ENCODE assay signal across 14 cellular contexts in genomic region chr4:110808371-110808878, GRCh38.
DNase-seq lines count a peak whose midpoint lies in the region; ATAC-seq, FAIRE-seq and TF ChIP-seq lines count a peak whose summit lies in the region.
"Had no signal": no experiment of that assay in that cellular context is flagged by ENCODE, and none has a peak within 500 bp of the region (broad histone marks: within the 10 kb centered on the region; RNA-seq: fewer than 3 reads in every experiment).

No MANE protein-coding gene starts in this region.

- H3K36me3 ChIP-seq in H7 (replicated peaks; ENCODE audit: control insufficient read depth, insufficient read depth, low read length), result no peaks in the 10 kb centered on the region

- H3K4me3 ChIP-seq in fibroblast of the aortic adventitia (ENCODE audit: low read depth, low read length), result no peak overlapping the region
- no peak overlapping the region for H3K4me3 ChIP-seq in H7 (ENCODE audit: insufficient read depth, low read depth, low read length)

- peak; percentile 69 for FAIRE-seq in HTR-8/SVneo (lab: Jason Lieb, UNC)
- FAIRE-seq: endometrium, H1, kidney had no signal

- TF ChIP-seq CTCF in fibroblast of the aortic adventitia (IDR thresholded peaks at IDR 0.05; ENCODE audit: insufficient read depth, low read length), result no peak

- no peaks in the 10 kb centered on the region for H3K27me3 ChIP-seq in H7 (ENCODE audit: control insufficient read depth, insufficient read depth, low read length)

- DNase-seq in HTR-8/SVneo (ENCODE audit: insufficient read length, low spot score), result no peak
- DNase-seq in fibroblast of the aortic adventitia (ENCODE audit: low read depth), result peak; percentile 48
- DNase-seq in AG08396 (ENCODE audit: low spot score), result no peak
- no peak for DNase-seq in H7
- no peak for DNase-seq in NCI-H2196 treated with DMSO at 0.1 percent for 48 hours (lab: John Stamatoyannopoulos, UW; ENCODE audit: unreplicated experiment)
- no peak for DNase-seq in left lobe of liver (ENCODE audit: low spot score)
- DNase-seq: activated CD4-positive, alpha-beta T cell treated with anti-CD3 and anti-CD28 coated beads, Interleukin-2, amount 50 U/mL, for 4 hours; C1 segment of cervical spinal cord; kidney; NCI-H2227 treated with DMSO at 0.1 percent for 48 hours had no signal

- peak; percentile 91 for ATAC-seq in GM18861 (IDR thresholded peaks at IDR 0.05; ENCODE audit: unreplicated experiment)
- ATAC-seq in HG02610 (IDR thresholded peaks at IDR 0.05; ENCODE audit: unreplicated experiment), result peak; percentile 72
- ATAC-seq in left lobe of liver, result no peak
